In genomic region chr17:75764711-75765421, GRCh38 we compare ENCODE assay signal across 8 cellular contexts. TPM values are rescaled to one million over a fixed set of nuclear protein-coding genes. Genes with fewer than 3 reads are reported as not detected.
DNase-seq lines count a peak whose midpoint lies in the region; ATAC-seq and TF ChIP-seq lines count a peak whose summit lies in the region.

GALK1 (minus strand) TSS chr17:75765192; CDS start chr17:75765136, 56 bp downstream.

- H3K9me3 ChIP-seq in BLaER1 = no peaks in the 10 kb centered on the region
- no peaks in the 10 kb centered on the region for H3K9me3 ChIP-seq in gastroesophageal sphincter
- no peaks in the 10 kb centered on the region for H3K9me3 ChIP-seq in tibial nerve

- no peaks in the 10 kb centered on the region for H4K20me1 ChIP-seq in BLaER1

- TF ChIP-seq EP300 in gastroesophageal sphincter (IDR thresholded peaks at IDR 0.05) (no peak), tibial nerve (IDR thresholded peaks at IDR 0.05) (peak in 1 of 2 donors; percentile 67)

- peak; percentile 71 for ATAC-seq in HG03520 (IDR thresholded peaks at IDR 0.05; ENCODE audit: unreplicated experiment)
- ATAC-seq in gastroesophageal sphincter = peak; percentile 93

- H3K27me3 ChIP-seq in BLaER1 (no peaks in the 10 kb centered on the region), gastroesophageal sphincter (no peaks in the 10 kb centered on the region), tibial nerve (no peaks in the 10 kb centered on the region)

- H3K4me3 ChIP-seq in BLaER1 (peak within 1 kb of the TSS; percentile 78), gastroesophageal sphincter (peak within 1 kb of the TSS; percentile 58 to 82), tibial nerve (peak within 1 kb of the TSS; percentile 65 to 82 (median 72))

- TF ChIP-seq CTCF in gastroesophageal sphincter (IDR thresholded peaks at IDR 0.05) = peak in 3 of 4 experiments; percentile 26 to 85 (median 56)
- TF ChIP-seq CTCF in tibial nerve (IDR thresholded peaks at IDR 0.05) = peak; percentile 12 to 75 (median 63)

- peaks cover 36% of the 10 kb centered on the region for H3K4me1 ChIP-seq in BLaER1
- H3K4me1 ChIP-seq in gastroesophageal sphincter = peaks cover 0 to 31% (median 13%) of the 10 kb centered on the region in 3 donors
- peaks cover 0 to 32% (median 16%) of the 10 kb centered on the region in 4 donors for H3K4me1 ChIP-seq in tibial nerve

- peak within 1 kb of the TSS; percentile 86 for H3K9ac ChIP-seq in BLaER1

- TF ChIP-seq POLR2A in GM19099 (IDR thresholded peaks at IDR 0.05; ENCODE audit: extremely low read depth, insufficient read length, low read depth) (peak; percentile 58), Raji (IDR thresholded peaks at IDR 0.05; ENCODE audit: insufficient read depth, low read depth, low read length) (peak; percentile 60), gastroesophageal sphincter (IDR thresholded peaks at IDR 0.05) (peak; percentile 61 to 64), tibial nerve (IDR thresholded peaks at IDR 0.05) (peak in 1 of 2 donors; percentile 57)

- WGBS in gastroesophageal sphincter (ENCODE audit: low coverage in 1 of 2), 2 donors = no CpG with 5 or more reads among the region's 71 CpGs
- WGBS in tibial nerve, 2 donors = 0% methylated on average over 3 to 22 of the region's 71 CpGs

- H3K4me2 ChIP-seq in BLaER1 = peak within 1 kb of the TSS; percentile 100

- H3K27ac ChIP-seq in BLaER1 = peak within 1 kb of the TSS; percentile 88
- H3K27ac ChIP-seq in gastroesophageal sphincter = peak within 1 kb of the TSS; percentile 54 to 92 (median 91)
- H3K27ac ChIP-seq in tibial nerve = peak within 1 kb of the TSS; percentile 86 to 95 (median 90)

- peak; percentile 74 for DNase-seq in activated naive CD4-positive, alpha-beta T cell treated with Interleukin-2 at 50 U/mL for 16 hours
- DNase-seq in nucleus accumbens (lab: John Stamatoyannopoulos, UW) (peak in 49 of 56 donors; percentile 20 to 82 (median 57)), tibial nerve (ENCODE audit: low spot score in 2 of 2) (peak; percentile 61 to 66)

- H3K36me3 ChIP-seq in BLaER1 (peaks cover 6% of the 10 kb centered on the region; the same call in 1 of the 2 replicates), gastroesophageal sphincter (peaks cover 0 to 23% of the 10 kb centered on the region in 2 donors), tibial nerve (peaks cover 0 to 25% (median 0%) of the 10 kb centered on the region in 3 donors)

RNA-seq across cellular contexts. Expression of gene GALK1, which starts in this region (rescaled TPM):
- total RNA-seq in gastroesophageal sphincter (10 to 100 TPM; 13.7 to 23.2 (median 20.4) TPM), tibial nerve (10 to 100 TPM; 54.5 to 57.5 (median 55.6) TPM)

Comparison
In these comparisons a context has a peak if more than half of its experiments do, and no peak if none do; other contexts are left out.
1. Peak in every context shown above with its lines: DNase-seq, ATAC-seq, H3K4me3 ChIP-seq and H3K27ac ChIP-seq.